18 cellular contexts compared by ENCODE assay signal in the genomic region with DNA sequence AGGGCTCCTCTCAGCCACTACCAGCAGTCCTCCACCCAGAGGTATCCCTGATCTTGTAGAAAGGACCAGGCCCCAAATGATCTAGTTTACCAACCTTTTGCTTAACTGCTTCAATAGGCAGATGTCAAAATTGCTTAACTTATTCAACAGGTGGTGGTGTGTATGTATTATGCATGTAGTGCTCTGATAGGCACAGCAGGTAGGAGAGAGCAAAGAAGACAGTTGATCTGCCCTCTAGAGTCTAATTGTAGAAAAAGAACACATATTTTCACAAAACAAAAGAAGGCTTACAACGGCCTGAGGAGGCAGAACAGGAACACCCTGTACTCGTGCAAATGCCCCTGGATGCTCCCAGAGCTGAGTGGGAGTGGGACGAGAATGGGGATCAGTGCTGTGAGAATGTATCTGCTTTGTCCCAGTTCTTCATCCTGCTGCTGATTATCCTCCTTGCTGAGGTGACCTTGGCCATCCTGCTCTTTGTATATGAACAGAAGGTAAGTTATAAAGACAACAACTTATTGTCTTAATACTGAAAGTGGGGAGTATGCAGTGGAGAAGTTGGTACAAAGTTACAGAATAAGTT. TPM values are rescaled to one million over a fixed set of nuclear protein-coding genes. Genes with fewer than 3 reads are reported as not detected.
DNase-seq lines count a peak whose midpoint lies in the region; ATAC-seq, FAIRE-seq and TF ChIP-seq lines count a peak whose summit lies in the region.
"Had no signal": no experiment of that assay in that cellular context is flagged by ENCODE, and none has a peak within 500 bp of the region (broad histone marks: within the 10 kb centered on the region; RNA-seq: fewer than 3 reads in every experiment).

No MANE protein-coding gene starts in this region.

- H3K9ac ChIP-seq in HCT116 (ENCODE audit: low read length) (no peak overlapping the region), HepG2 (ENCODE audit: insufficient read depth, low read depth, low read length) (no peak overlapping the region)
- H3K9ac ChIP-seq: GM23248 had no signal

- H2AFZ ChIP-seq in HCT116 (ENCODE audit: low read depth, low read length, poor library complexity, severe bottlenecking) (no peak overlapping the region), HepG2 (ENCODE audit: low read length) (no peak overlapping the region)
- H2AFZ ChIP-seq: GM23248 had no signal

- H3K4me2 ChIP-seq in HCT116 (ENCODE audit: low read length) (no peak overlapping the region), HepG2 (ENCODE audit: low read depth, low read length) (no peak overlapping the region)

- TF ChIP-seq CTCF in HCT116 (IDR thresholded peaks at IDR 0.05 in 2 of 3, conservative IDR thresholded peaks at IDR 0.05 in 1 of 3; ENCODE audit: borderline replicate concordance in 1 of 3, insufficient read depth in 1 of 3, low read depth in 2 of 3, low read length in 2 of 3) (0 out of 6 replicates have a peak, but pooled peaks of 1 of the 3 experiments have one; percentile 27), HepG2 (CRISPR knock-in tag; IDR thresholded peaks at IDR 0.05) (no peak)

- H3K27ac ChIP-seq in HCT116 (ENCODE audit: low read depth, low read length) (no peak overlapping the region), aorta (ENCODE audit: low read depth in 1 of 2, low read length in 2 of 2) (no peak overlapping the region), HepG2 (ENCODE audit: extremely low read length, insufficient read depth, low read length) (no peak overlapping the region)
- H3K27ac ChIP-seq: GM23248 had no signal

- POLR2A ChIA-PET in HCT116 (lab: Charles Lee): no interaction called here
- POLR2A ChIA-PET in HepG2 (lab: Yijun Ruan, JAX): no interaction called here

- BruUV-seq in HCT116 (replicated peaks; lab: Mats Ljungman, UMichigan) (no TSS peak), HepG2 (replicated peaks; lab: Mats Ljungman, UMichigan) (no TSS peak)

- H3K79me2 ChIP-seq in HCT116 (ENCODE audit: insufficient read depth, low read length) (no peaks in the 10 kb centered on the region), HepG2 (ENCODE audit: insufficient read depth, low read length) (no peaks in the 10 kb centered on the region)

- CTCF ChIA-PET in HCT116 (lab: Charles Lee): no interaction called here
- CTCF ChIA-PET in HepG2 (lab: Yijun Ruan, JAX; ENCODE audit: low intra/inter-chr PET ratio, low total read pairs): no interaction called here

- H3K4me1 Mint-ChIP-seq in activated T-cell treated with anti-CD3 and anti-CD28 coated beads, Interleukin-2, amount 50 U/mL, for 24 hours (ENCODE audit: low read depth): peaks cover 93% of the 10 kb centered on the region
- H3K4me1 Mint-ChIP-seq in activated T-helper 17 cell treated with anti-CD3 and anti-CD28 coated beads, Interleukin-2, amount 50 U/mL, for 72 hours: peaks cover 79% of the 10 kb centered on the region
- peaks cover 83% of the 10 kb centered on the region for H3K4me1 Mint-ChIP-seq in stimulated activated effector memory CD8-positive, alpha-beta T cell treated with anti-CD3 and anti-CD28 coated beads, Interleukin-12 subunit alpha, Interleukin-12 subunit beta, amount 100 ng/mL, for 72 hours

- 40 to 43% methylated on average over 3 of the region's 3 CpGs for WGBS in aorta, 2 donors
- WGBS in HepG2 (ENCODE audit: low lambda C conversion rate): 0% methylated on average over 3 of the region's 3 CpGs

- no peaks in the 10 kb centered on the region for H4K20me1 ChIP-seq in HCT116 (ENCODE audit: insufficient read depth)
- H4K20me1 ChIP-seq in HepG2 (ENCODE audit: insufficient read depth, low read length): no peaks in the 10 kb centered on the region

- H3K27me3 ChIP-seq in HCT116 (ENCODE audit: insufficient read depth, low read length) (peaks cover 37% of the 10 kb centered on the region), aorta (ENCODE audit: control insufficient read depth in 1 of 2, insufficient read depth in 2 of 2, low read length in 1 of 2) (no peaks in the 10 kb centered on the region), HepG2 (ENCODE audit: control insufficient read depth in 1 of 2, insufficient read depth in 2 of 2, low read length in 2 of 2) (0 out of 5 replicates have a peak, but pooled peaks cover 0 to 2% of the 10 kb centered on the region in 2 experiments)

- H3K36me3 ChIP-seq in HCT116 (ENCODE audit: control insufficient read depth in 1 of 2, insufficient read depth in 2 of 2, low read length in 2 of 2): no peaks in the 10 kb centered on the region
- no peaks in the 10 kb centered on the region for H3K36me3 ChIP-seq in aorta (ENCODE audit: control insufficient read depth in 1 of 2, insufficient read depth in 2 of 2, low read length in 1 of 2)
- no peaks in the 10 kb centered on the region for H3K36me3 ChIP-seq in HepG2 (replicated peaks in 1 of 2; ENCODE audit: control insufficient read depth in 1 of 2, insufficient read depth in 2 of 2, low read length in 2 of 2)

- RAD21 ChIA-PET in HCT116 (lab: Charles Lee; ENCODE audit: low non-redundant PET in 1 of 2, low total read pairs in 2 of 2, uncharacterized antibody in 2 of 2, unreplicated experiment in 2 of 2): no interaction called here

- peak overlapping the region; percentile 81 for H3K27ac Mint-ChIP-seq in activated T-cell treated with anti-CD3 and anti-CD28 coated beads, Interleukin-2, amount 50 U/mL, for 24 hours
- H3K27ac Mint-ChIP-seq in activated T-helper 17 cell treated with anti-CD3 and anti-CD28 coated beads, Interleukin-2, amount 50 U/mL, for 72 hours: peak overlapping the region; percentile 64
- peak overlapping the region; percentile 79 for H3K27ac Mint-ChIP-seq in stimulated activated effector memory CD8-positive, alpha-beta T cell treated with anti-CD3 and anti-CD28 coated beads, Interleukin-12 subunit alpha, Interleukin-12 subunit beta, amount 100 ng/mL, for 72 hours

- H3K9me3 ChIP-seq in HCT116 (ENCODE audit: control insufficient read depth in 1 of 2, insufficient read depth in 1 of 2, low read depth in 1 of 2, low read length in 2 of 2) (no peaks in the 10 kb centered on the region), aorta (ENCODE audit: control insufficient read depth, low read length) (peaks cover 2% of the 10 kb centered on the region), HepG2 (ENCODE audit: low read length) (no peaks in the 10 kb centered on the region)

- H3K4me1 ChIP-seq in HCT116 (ENCODE audit: control insufficient read depth in 1 of 2, insufficient read depth in 2 of 2, low read length in 2 of 2): no peaks in the 10 kb centered on the region
- H3K4me1 ChIP-seq in aorta (ENCODE audit: control insufficient read depth in 1 of 2, insufficient read depth in 2 of 2, low read length in 2 of 2): no peaks in the 10 kb centered on the region
- H3K4me1 ChIP-seq in HepG2 (ENCODE audit: insufficient read depth, low read length): no peaks in the 10 kb centered on the region

- intact Hi-C loops in HCT116 (cut with micrococcal nuclease) (no loop called here), aorta (cut with DNase I) (no loop called here), HepG2 (cut with micrococcal nuclease; ENCODE audit: unreplicated experiment) (no loop called here)

- no peak for DNase-seq in activated T-cell treated with anti-CD3 and anti-CD28 coated beads, Interleukin-2, amount 50 U/mL, for 24 hours
- no peak for DNase-seq in activated T-cell treated with anti-CD3 and anti-CD28 coated beads, Interleukin-2, amount 50 U/mL, for 48 hours
- DNase-seq in HCT116 (ENCODE audit: low read depth, low spot score) (no peak), aorta (no peak), HepG2 (ENCODE audit: low spot score) (no peak), SW 1271 (lab: John Stamatoyannopoulos, UW) (no peak)
- no peak for DNase-seq in stimulated activated effector memory CD8-positive, alpha-beta T cell treated with anti-CD3 and anti-CD28 coated beads, Interleukin-12 subunit alpha, Interleukin-12 subunit beta, amount 100 ng/mL, for 72 hours (ENCODE audit: low spot score in 2 of 2)
- DNase-seq: activated T-cell treated with anti-CD3 and anti-CD28 coated beads, Interleukin-2, amount 50 U/mL, for 4 hours; GM23248; head of caudate nucleus; NCI-H1930; substantia nigra had no signal

- H3K9me3 Mint-ChIP-seq in activated T-cell treated with anti-CD3 and anti-CD28 coated beads, Interleukin-2, amount 50 U/mL, for 24 hours: peaks cover 3% of the 10 kb centered on the region
- H3K9me3 Mint-ChIP-seq in activated T-helper 17 cell treated with anti-CD3 and anti-CD28 coated beads, Interleukin-2, amount 50 U/mL, for 72 hours: no peaks in the 10 kb centered on the region
- no peaks in the 10 kb centered on the region for H3K9me3 Mint-ChIP-seq in stimulated activated effector memory CD8-positive, alpha-beta T cell treated with anti-CD3 and anti-CD28 coated beads, Interleukin-12 subunit alpha, Interleukin-12 subunit beta, amount 100 ng/mL, for 72 hours
- H3K9me3 Mint-ChIP-seq: activated T-cell treated with anti-CD3 and anti-CD28 coated beads, Interleukin-2, amount 50 U/mL, for 4 hours had no signal

- H3K27me3 Mint-ChIP-seq in activated T-cell treated with anti-CD3 and anti-CD28 coated beads, Interleukin-2, amount 50 U/mL, for 24 hours: no peaks in the 10 kb centered on the region
- no peaks in the 10 kb centered on the region for H3K27me3 Mint-ChIP-seq in activated T-helper 17 cell treated with anti-CD3 and anti-CD28 coated beads, Interleukin-2, amount 50 U/mL, for 72 hours

- no peak overlapping the region for H3K4me3 Mint-ChIP-seq in activated T-cell treated with anti-CD3 and anti-CD28 coated beads, Interleukin-2, amount 50 U/mL, for 24 hours
- peak overlapping the region; percentile 74 for H3K4me3 Mint-ChIP-seq in activated T-helper 17 cell treated with anti-CD3 and anti-CD28 coated beads, Interleukin-2, amount 50 U/mL, for 72 hours
- H3K4me3 Mint-ChIP-seq in stimulated activated effector memory CD8-positive, alpha-beta T cell treated with anti-CD3 and anti-CD28 coated beads, Interleukin-12 subunit alpha, Interleukin-12 subunit beta, amount 100 ng/mL, for 72 hours: no peak overlapping the region

- TF ChIP-seq POLR2A in HCT116 (IDR thresholded peaks at IDR 0.05; ENCODE audit: borderline replicate concordance, extremely low read depth, insufficient read depth, insufficient read length): no peak
- no peak for TF ChIP-seq POLR2A in HepG2 (IDR thresholded peaks at IDR 0.05; ENCODE audit: insufficient read depth in 1 of 2, low read depth in 2 of 2, low read length in 2 of 2)

- H3K4me3 ChIP-seq in HCT116 (replicated peaks in 1 of 2; ENCODE audit: low read depth in 1 of 2, low read length in 2 of 2) (no peak overlapping the region), aorta (ENCODE audit: low read length in 2 of 2) (no peak overlapping the region), HepG2 (replicated peaks in 1 of 3; ENCODE audit: insufficient read depth in 1 of 3, low read depth in 2 of 3, low read length in 3 of 3) (no peak overlapping the region)
- H3K4me3 ChIP-seq: GM23248 had no signal

- TF ChIP-seq RAD21 in HCT116 (IDR thresholded peaks at IDR 0.05; ENCODE audit: low read depth) (0 out of 2 replicates have a peak, but pooled peaks have one; percentile 10), HepG2 (CRISPR knock-in tag; IDR thresholded peaks at IDR 0.05) (no peak)

- no peaks in the 10 kb centered on the region for H3K9me2 ChIP-seq in HCT116 (ENCODE audit: insufficient read depth)

- ATAC-seq in HCT116 (peak; percentile 86), aorta (ENCODE audit: low FRiP score) (no peak), HepG2 (no peak)
- no peak for ATAC-seq in activated T-helper 17 cell treated with anti-CD3 and anti-CD28 coated beads, Interleukin-2, amount 50 U/mL, for 72 hours (replicated peaks)
- ATAC-seq in stimulated activated effector memory CD8-positive, alpha-beta T cell treated with anti-CD3 and anti-CD28 coated beads, Interleukin-12 subunit alpha, Interleukin-12 subunit beta, amount 100 ng/mL, for 72 hours: no peak
- ATAC-seq: Panc1 had no signal

- H3K36me3 Mint-ChIP-seq in activated T-cell treated with anti-CD3 and anti-CD28 coated beads, Interleukin-2, amount 50 U/mL, for 24 hours (ENCODE audit: low read depth): peaks cover 95% of the 10 kb centered on the region
- H3K36me3 Mint-ChIP-seq in activated T-helper 17 cell treated with anti-CD3 and anti-CD28 coated beads, Interleukin-2, amount 50 U/mL, for 72 hours (ENCODE audit: low read depth): peaks cover 100% of the 10 kb centered on the region
- H3K36me3 Mint-ChIP-seq in stimulated activated effector memory CD8-positive, alpha-beta T cell treated with anti-CD3 and anti-CD28 coated beads, Interleukin-12 subunit alpha, Interleukin-12 subunit beta, amount 100 ng/mL, for 72 hours: peaks cover 100% of the 10 kb centered on the region

- FAIRE-seq in HepG2 (lab: Jason Lieb, UNC): no peak
- FAIRE-seq: islet of Langerhans had no signal

- in situ Hi-C loops in HepG2 (cut with HindIII; ENCODE audit: extremely low pct_ligation_motif_present, low pct_unique_long_range_greater_than_20kb): no loop called here

- TF ChIP-seq EP300 in HepG2 (IDR thresholded peaks at IDR 0.05; ENCODE audit: low read depth in 2 of 2, low read length in 2 of 2) (no peak), HepG2 (CRISPR knock-in tag; IDR thresholded peaks at IDR 0.05; ENCODE audit: borderline replicate concordance) (no peak)

RNA-seq across cellular contexts. Expression of a gene that starts 21.1 kb away (rescaled TPM):
- total RNA-seq in HCT116 (2021; ENCODE audit: unreplicated experiment) (0.96 TPM), aorta (10 to 100 TPM; 38.3 to 50.7 TPM), HepG2 (2016; rRNA removed; fragmentation: Illumina TruSeq; extraction: Trizol) (not detected in 2 replicates)
- polyA plus RNA-seq in HCT116 (2012): not detected in 2 replicates
- total RNA-seq in activated T-helper 17 cell treated with anti-CD3 and anti-CD28 coated beads, Interleukin-2, amount 50 U/mL, for 72 hours: 100 to 1,000 TPM; 315 to 427 TPM
- polyA plus RNA-seq in aorta (10 to 100 TPM in 1 of 2 donors, 1 to 10 TPM in 1; 8.0 to 49.3 TPM), HepG2 (2011; rRNA removed) (not detected in 2 replicates)
- not detected in 2 replicates for total RNA-seq in HepG2 (2016; cell fraction: cytosol; rRNA removed; fragmentation: Illumina TruSeq; extraction: Trizol; ENCODE audit: low read depth)
- not detected in 2 replicates for total RNA-seq in HepG2 (2016; cell fraction: insoluble cytoplasmic fraction; rRNA removed; fragmentation: Illumina TruSeq; extraction: Trizol)
- not detected in 2 replicates for total RNA-seq in HepG2 (2016; cell fraction: membrane; rRNA removed; fragmentation: Illumina TruSeq; extraction: Trizol)
- not detected in 2 replicates for total RNA-seq in HepG2 (2016; cell fraction: nucleus; rRNA removed; fragmentation: Illumina TruSeq; extraction: Trizol)
- 0.08 TPM in 1 of 2 replicates, not detected in the other for polyA plus RNA-seq in HepG2 (2011; cell fraction: cytosol; rRNA removed)
- polyA plus RNA-seq in HepG2 (2011; cell fraction: nucleus; rRNA removed): 0.16 and 0.17 TPM in 2 replicates
- not detected in 2 replicates for polyA plus RNA-seq in HepG2 (2012)
- not detected in 2 replicates for polyA plus RNA-seq in HepG2 (2016; cell fraction: cytosol; fragmentation: Illumina TruSeq; extraction: Trizol; ENCODE audit: low read depth)
- polyA plus RNA-seq in HepG2 (2016; cell fraction: insoluble cytoplasmic fraction; fragmentation: Illumina TruSeq; extraction: Trizol; ENCODE audit: low read depth): not detected in 2 replicates
- not detected in 2 replicates for polyA plus RNA-seq in HepG2 (2016; cell fraction: membrane; fragmentation: Illumina TruSeq; extraction: Trizol; ENCODE audit: low read depth)
- not detected in 2 replicates for polyA plus RNA-seq in HepG2 (2016; cell fraction: nucleus; fragmentation: Illumina TruSeq; extraction: Trizol; ENCODE audit: insufficient read depth, low read depth)
- 0.48 and 1.0 TPM in 2 replicates for polyA minus RNA-seq in HepG2 (2011; rRNA and poly(A)+ RNA removed; ENCODE audit: low replicate concordance)
- polyA minus RNA-seq in HepG2 (2011; cell fraction: cytosol; rRNA and poly(A)+ RNA removed): not detected in 2 replicates
- polyA minus RNA-seq in HepG2 (2011; cell fraction: nucleus; rRNA and poly(A)+ RNA removed): not detected in 2 replicates
- total RNA-seq: GM23248, HT-29, MCF 10A, renal cortical epithelial cell had no signal
- polyA plus RNA-seq: GM23248 had no signal

Comparison
In these comparisons a context has a peak if more than half of its experiments do, and no peak if none do; other contexts are left out.
1. RNA of a gene that starts 21.1 kb away (total RNA-seq): 315 to 427 TPM in activated T-helper 17 cell treated with anti-CD3 and anti-CD28 coated beads, Interleukin-2, amount 50 U/mL, for 72 hours and 38.3 to 50.7 TPM in aorta; 0.96 TPM in HCT116 (single experiment) and not detected in HepG2; every median in the first group is over 10 times any median in the second.
2. Peak in every context shown above with its lines, with median percentiles within 50 percentile points of each other: H3K27ac Mint-ChIP-seq.